Comparison of ENCODE assay signal across 8 cellular contexts in the genomic region with DNA sequence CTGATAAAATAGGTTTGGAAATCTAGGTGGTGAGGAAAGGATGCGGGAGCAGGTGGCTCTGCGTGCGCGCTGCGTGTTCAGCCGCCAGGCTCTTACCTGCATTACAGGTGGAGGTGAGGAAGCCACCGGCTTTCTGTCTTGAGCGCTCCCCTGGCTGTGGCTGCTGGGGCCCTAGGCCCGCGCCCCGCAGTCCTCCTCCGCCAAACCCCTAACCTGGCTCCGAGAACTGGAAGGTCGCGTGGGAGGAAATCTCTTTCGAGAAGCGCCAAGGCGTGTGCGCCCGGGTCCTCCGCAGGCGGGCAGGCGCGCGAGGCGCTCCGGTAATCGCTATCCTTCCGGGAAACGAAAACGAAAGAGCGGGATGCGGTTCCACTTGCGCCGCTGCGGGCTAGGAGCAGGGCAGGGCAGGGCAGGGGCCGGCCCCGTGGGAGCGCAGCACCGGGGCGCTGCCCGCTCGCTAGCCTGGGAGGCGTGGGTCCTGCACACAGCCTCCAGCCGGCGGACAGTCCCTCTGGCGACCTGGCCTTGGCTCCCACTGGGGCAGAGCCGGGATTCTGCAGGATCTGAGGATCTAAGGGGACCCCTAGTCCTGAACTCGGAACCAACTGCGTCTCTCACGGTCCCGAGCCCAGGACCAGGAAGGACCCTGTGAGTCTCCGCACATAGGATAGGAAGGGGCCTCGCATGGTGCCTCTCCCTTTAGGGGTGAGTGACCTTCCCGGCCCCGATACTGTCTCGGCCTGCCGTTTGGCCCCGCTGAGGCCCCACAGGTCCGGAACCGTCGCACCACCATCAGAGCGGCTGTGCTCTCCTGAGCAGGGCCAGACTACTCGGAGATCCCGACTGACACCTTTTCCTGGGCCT. TPM values are rescaled to one million over a fixed set of nuclear protein-coding genes. Genes with fewer than 3 reads are reported as not detected.
DNase-seq lines count a peak whose midpoint lies in the region; ATAC-seq and TF ChIP-seq lines count a peak whose summit lies in the region.

A gene (minus strand): TSS at position 230 of the 864 bp plus-strand sequence. CDS start 128 bp downstream, at position 102.

- no peaks in the 10 kb centered on the region for H3K9me3 Mint-ChIP-seq in natural killer cell

- intact Hi-C loops in natural killer cell (cut with micrococcal nuclease) = no loop called here

- H3K27ac ChIP-seq in HUES48 (ENCODE audit: low read depth, low read length) (no peak within 1 kb of the TSS), suprapubic skin (peak within 1 kb of the TSS; percentile 15)

- H3K27me3 ChIP-seq in HUES48 (ENCODE audit: control insufficient read depth, insufficient read depth, low read length) = peaks cover 50% of the 10 kb centered on the region
- no peaks in the 10 kb centered on the region for H3K27me3 ChIP-seq in suprapubic skin

- H3K27me3 Mint-ChIP-seq in natural killer cell (ENCODE audit: low read depth in 2 of 2) = peaks cover 14 to 29% of the 10 kb centered on the region in 2 donors

- H3K9me3 ChIP-seq in HUES48 (ENCODE audit: control insufficient read depth, insufficient read depth, low read length) = no peaks in the 10 kb centered on the region
- H3K9me3 ChIP-seq in suprapubic skin = no peaks in the 10 kb centered on the region

- DNase-seq in AG10803 (ENCODE audit: low read depth) (peak; percentile 24), natural killer cell (peak; percentile 40), suprapubic skin (ENCODE audit: low spot score in 2 of 2) (peak in 1 of 2 donors; percentile 79), NCI-H187 treated with DMSO at 0.1 percent for 48 hours (lab: John Stamatoyannopoulos, UW) (no peak), NCI-H1694 (lab: John Stamatoyannopoulos, UW) (no peak)
- peak; percentile 73 for DNase-seq in activated CD8-positive, alpha-beta memory T cell treated with anti-CD3 and anti-CD28 coated beads for 24 hours

- no peak for TF ChIP-seq CTCF in AG10803 (conservative IDR thresholded peaks at IDR 0.05; ENCODE audit: low read length)
- TF ChIP-seq CTCF in natural killer cell (IDR thresholded peaks at IDR 0.05) = no peak
- TF ChIP-seq CTCF in suprapubic skin (IDR thresholded peaks at IDR 0.05) = no peak

- H3K4me3 Mint-ChIP-seq in natural killer cell = peak within 1 kb of the TSS; percentile 98

- H3K36me3 Mint-ChIP-seq in natural killer cell = no peaks in the 10 kb centered on the region

- peak within 1 kb of the TSS; percentile 47 to 76 for H3K27ac Mint-ChIP-seq in natural killer cell

- H3K4me1 ChIP-seq in HUES48 (ENCODE audit: control insufficient read depth, insufficient read depth, low read length) = 0 out of 2 replicates have a peak, but pooled peaks cover 4% of the 10 kb centered on the region
- H3K4me1 ChIP-seq in suprapubic skin = peaks cover 23% of the 10 kb centered on the region

- H3K4me1 Mint-ChIP-seq in natural killer cell = peaks cover 21 to 23% of the 10 kb centered on the region in 2 donors

- WGBS in suprapubic skin = 23% methylated on average over 48 of the region's 65 CpGs

- peak within 1 kb of the TSS; percentile 68 for H3K4me3 ChIP-seq in AG10803 (ENCODE audit: low read length)
- peak within 1 kb of the TSS; percentile 60 for H3K4me3 ChIP-seq in HUES48 (ENCODE audit: low read depth, low read length)
- H3K4me3 ChIP-seq in suprapubic skin = peak within 1 kb of the TSS; percentile 75

- TF ChIP-seq EP300 in suprapubic skin (IDR thresholded peaks at IDR 0.05) = no peak

- TF ChIP-seq POLR2A in suprapubic skin (IDR thresholded peaks at IDR 0.05) = no peak

- peak within 1 kb of the TSS; percentile 49 for H3K9ac ChIP-seq in HUES48 (ENCODE audit: low read depth, low read length)

- ATAC-seq in esophagus mucosa (peak; percentile 75), natural killer cell (peak; percentile 73 to 78 (median 73))

- no peaks in the 10 kb centered on the region for H3K36me3 ChIP-seq in HUES48 (ENCODE audit: control insufficient read depth, insufficient read depth, low read length)
- no peaks in the 10 kb centered on the region for H3K36me3 ChIP-seq in suprapubic skin

RNA-seq across cellular contexts. Expression of the gene that starts here (rescaled TPM):
- total RNA-seq in esophagus mucosa = 2.1 TPM
- 1 to 10 TPM in 2 of 3 donors, under 1 TPM in 1; 0.96 to 2.8 (median 1.7) TPM for total RNA-seq in natural killer cell
- total RNA-seq in suprapubic skin = 10 to 100 TPM in 2 of 4 donors, 1 to 10 TPM in 2; 5.9 to 13.0 (median 9.5) TPM

Comparison
In these comparisons a context has a peak if more than half of its experiments do, and no peak if none do; other contexts are left out.
1. DNase-seq: peak in AG10803 (single experiment), activated CD8-positive, alpha-beta memory T cell treated with anti-CD3 and anti-CD28 coated beads for 24 hours (single experiment) and natural killer cell (single experiment); none in NCI-H187 treated with DMSO at 0.1 percent for 48 hours (single experiment) and NCI-H1694 (single experiment).
2. Peak in every context shown above with its lines, with median percentiles within 50 percentile points of each other: H3K4me3 ChIP-seq.